ENCODE assay signal across 14 cellular contexts in genomic region chr21:14560555-14560954, GRCh38.
"Had no signal": no experiment of that assay in that cellular context is flagged by ENCODE, and none has a peak within 500 bp of the region (broad histone marks: within the 10 kb centered on the region; RNA-seq: fewer than 3 reads in every experiment).

No MANE protein-coding gene starts in this region.

- DNase-seq: activated CD4-positive, alpha-beta T cell treated with anti-CD3 and anti-CD28 coated beads, Interleukin-2, amount 50 U/mL, for 1 hour; activated effector memory CD4-positive, alpha-beta T cell treated with Interleukin-2 at 50 U/mL for 16 hours; activated naive CD4-positive, alpha-beta T cell treated with anti-CD3 and anti-CD28 coated beads, Interleukin-2, amount 10 ng/mL, durations not matched to agents 7 days and 5 days; cortex of kidney; gastrocnemius medialis; heart left ventricle; left lung; midbrain; nucleus accumbens; sigmoid colon; stimulated activated CD4-positive, alpha-beta T cell treated with anti-CD3 and anti-CD28 coated beads, Interleukin-4, amount 100 ng/mL, for 4 hours; stimulated activated naive CD4-positive, alpha-beta T cell treated with Interleukin-2 at 50 U/mL for 16 hours had no signal

- ATAC-seq: gastrocnemius medialis, heart left ventricle, left lung had no signal

- H3K9me3 Mint-ChIP-seq: central memory CD8-positive, alpha-beta T cell; nephron had no signal

- H3K4me1 Mint-ChIP-seq: nephron had no signal

- H3K4me3 Mint-ChIP-seq: activated naive CD4-positive, alpha-beta T cell treated with anti-CD3 and anti-CD28 coated beads, Interleukin-2, amount 10 ng/mL, durations not matched to agents 7 days and 5 days; central memory CD8-positive, alpha-beta T cell; nephron had no signal

- H3K27me3 Mint-ChIP-seq: activated naive CD4-positive, alpha-beta T cell treated with anti-CD3 and anti-CD28 coated beads, Interleukin-2, amount 10 ng/mL, durations not matched to agents 7 days and 5 days; central memory CD8-positive, alpha-beta T cell had no signal

- H3K27ac Mint-ChIP-seq: activated naive CD4-positive, alpha-beta T cell treated with anti-CD3 and anti-CD28 coated beads, Interleukin-2, amount 10 ng/mL, durations not matched to agents 7 days and 5 days; nephron had no signal
